In the genomic region with DNA sequence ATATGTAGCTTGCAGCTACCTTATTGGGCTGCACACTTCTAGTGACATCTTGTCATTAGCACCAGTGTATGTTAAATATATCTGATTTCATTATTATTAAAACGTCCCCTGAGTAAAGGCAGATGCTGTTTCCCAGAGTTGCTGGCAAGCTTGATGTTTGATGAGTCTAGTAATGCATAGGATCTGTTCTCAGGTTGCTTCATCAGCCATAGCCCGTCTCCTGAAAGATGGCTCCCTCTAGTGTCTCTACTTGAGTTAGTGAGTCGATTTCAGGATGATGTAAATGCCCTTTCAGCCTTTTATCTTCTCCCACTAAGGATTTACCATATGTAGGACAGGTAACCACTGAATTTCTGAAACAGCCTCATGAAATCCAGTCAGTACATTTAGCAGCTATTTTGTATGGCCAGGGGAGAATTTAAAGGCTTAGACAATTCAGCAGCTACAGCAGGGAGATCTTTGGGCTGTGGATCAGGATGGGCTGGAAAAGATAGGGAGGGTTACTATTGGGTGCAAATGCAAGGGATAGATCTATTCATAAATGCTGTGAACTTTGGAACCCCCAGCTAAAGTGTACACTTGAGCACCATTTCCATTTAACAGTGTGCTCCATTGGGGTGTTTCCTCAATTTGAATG, we compare ENCODE assay signal across 8 cellular contexts.
DNase-seq lines count a peak whose midpoint lies in the region; ATAC-seq and TF ChIP-seq lines count a peak whose summit lies in the region.

No MANE protein-coding gene starts in this region.

- no TSS peak for BruUV-seq in OCI-LY7 (replicated peaks; lab: Mats Ljungman, UMichigan)

- CTCF ChIA-PET in OCI-LY7 (lab: Charles Lee; ENCODE audit: unreplicated experiment) = no interaction called here
- CTCF ChIA-PET in CD8-positive, alpha-beta memory T cell (lab: Charles Lee) = no interaction called here

- H3K36me3 ChIP-seq in OCI-LY7 (ENCODE audit: insufficient read depth, low read length) = no peaks in the 10 kb centered on the region
- H3K36me3 ChIP-seq in CD8-positive, alpha-beta memory T cell (ENCODE audit: insufficient read depth, low read length) = no peaks in the 10 kb centered on the region

- H3K36me3 Mint-ChIP-seq in CD8-positive, alpha-beta memory T cell = no peaks in the 10 kb centered on the region

- H3K4me1 Mint-ChIP-seq in CD8-positive, alpha-beta memory T cell = no peaks in the 10 kb centered on the region

- TF ChIP-seq CTCF in OCI-LY7 (conservative IDR thresholded peaks at IDR 0.05; ENCODE audit: low read length) = peak; percentile 83
- TF ChIP-seq CTCF in fibroblast of mammary gland (conservative IDR thresholded peaks at IDR 0.05; ENCODE audit: control insufficient read depth, insufficient read depth, low read depth, low read length) = peak; percentile 79

- H2AFZ ChIP-seq in OCI-LY7 (ENCODE audit: low read length) = no peak overlapping the region

- no peak overlapping the region for H3K27ac ChIP-seq in OCI-LY7 (ENCODE audit: low read depth, low read length, poor library complexity, severe bottlenecking)
- no peak overlapping the region for H3K27ac ChIP-seq in CD8-positive, alpha-beta memory T cell (ENCODE audit: low read depth, low read length)

- no peaks in the 10 kb centered on the region for H3K9me2 ChIP-seq in OCI-LY7 (ENCODE audit: insufficient read depth, low read length)

- peaks cover 0 to 9% (median 5%) of the 10 kb centered on the region in 5 donors for H3K9me3 Mint-ChIP-seq in CD8-positive, alpha-beta memory T cell

- H3K27me3 ChIP-seq in CD8-positive, alpha-beta memory T cell (ENCODE audit: insufficient read depth, low read length, poor library complexity, severe bottlenecking) = no peaks in the 10 kb centered on the region

- DNase-seq in COLO829 (ENCODE audit: low spot score) (peak; percentile 22), KG1 (lab: John Stamatoyannopoulos, UW) (peak; percentile 7), OCI-LY7 (ENCODE audit: low spot score) (peak; percentile 59), fibroblast of mammary gland (ENCODE audit: low read depth) (peak; percentile 74), retina (peak; percentile 67)
- no peak for DNase-seq in effector CD4-positive, alpha-beta T cell
- DNase-seq in CD8-positive, alpha-beta memory T cell = no peak

- H3K4me2 ChIP-seq in OCI-LY7 (ENCODE audit: low read length) = no peak overlapping the region

- H3K4me3 Mint-ChIP-seq in CD8-positive, alpha-beta memory T cell = no peak overlapping the region

- ATAC-seq in GM19452 (IDR thresholded peaks at IDR 0.05; ENCODE audit: unreplicated experiment) = peak; percentile 70

- no peaks in the 10 kb centered on the region for H3K79me2 ChIP-seq in OCI-LY7 (ENCODE audit: insufficient read depth, low read depth, low read length)

- no peak overlapping the region for H3K27ac Mint-ChIP-seq in CD8-positive, alpha-beta memory T cell

- H3K4me1 ChIP-seq in OCI-LY7 (ENCODE audit: insufficient read depth, low read length, poor library complexity, severe bottlenecking) = no peaks in the 10 kb centered on the region
- no peaks in the 10 kb centered on the region for H3K4me1 ChIP-seq in CD8-positive, alpha-beta memory T cell (ENCODE audit: insufficient read depth, low read length)

- POLR2A ChIA-PET in OCI-LY7 (lab: Charles Lee) = no interaction called here
- POLR2A ChIA-PET in CD8-positive, alpha-beta memory T cell (lab: Charles Lee) = no interaction called here

- H3K9me3 ChIP-seq in OCI-LY7 (ENCODE audit: low read length) = no peaks in the 10 kb centered on the region
- no peaks in the 10 kb centered on the region for H3K9me3 ChIP-seq in CD8-positive, alpha-beta memory T cell (ENCODE audit: low read length)

- H3K4me3 ChIP-seq in OCI-LY7 (ENCODE audit: low read depth, low read length, poor library complexity, severe bottlenecking) (no peak overlapping the region), fibroblast of mammary gland (ENCODE audit: control insufficient read depth, low read depth, low read length) (no peak overlapping the region)
- H3K4me3 ChIP-seq in CD8-positive, alpha-beta memory T cell (ENCODE audit: low read length) = no peak overlapping the region

- no peaks in the 10 kb centered on the region for H4K20me1 ChIP-seq in OCI-LY7 (ENCODE audit: insufficient read depth, low read length)

- H3K27me3 Mint-ChIP-seq in CD8-positive, alpha-beta memory T cell = no peaks in the 10 kb centered on the region

- intact Hi-C loops in OCI-LY7 (cut with micrococcal nuclease; ENCODE audit: unreplicated experiment) = loop anchor here (10.0 kb wide), 2 partner anchors 379 to 849 kb away; a partner anchor contains a TSS

Comparison
In these comparisons a context has a peak if more than half of its experiments do, and no peak if none do; other contexts are left out.
1. DNase-seq: peak in COLO829 (single experiment), KG1 (single experiment), OCI-LY7 (single experiment), fibroblast of mammary gland (single experiment) and retina (single experiment); none in effector CD4-positive, alpha-beta T cell (single experiment) and CD8-positive, alpha-beta memory T cell (0 of 5).